Comparison of ENCODE assay signal across 8 cellular contexts in genomic region chr19:488505-489417, GRCh38. TPM values are rescaled to one million over a fixed set of nuclear protein-coding genes. Genes with fewer than 3 reads are reported as not detected.
A peak's percentile ranks its signal among the peaks of the same experiment; 100 is the strongest.
DNase-seq lines count a peak whose midpoint lies in the region; ATAC-seq and TF ChIP-seq lines count a peak whose summit lies in the region.

No MANE protein-coding gene starts in this region.

- intact Hi-C loops in CD8-positive, alpha-beta T cell (cut with DNase I, micrococcal nuclease): loop anchor here (1.0 to 10.0 kb wide), 5 partner anchors 19 to 309 kb away; partner anchors contain the start of genes TPGS1 (in 2 of the 2), BSG (in 1 of the 2), CDC34 (in 1 of the 2) and MIER2 (in 1 of the 2)

- H3K36me3 ChIP-seq in CD8-positive, alpha-beta T cell (ENCODE audit: insufficient read depth, low read length): no peaks in the 10 kb centered on the region
- no peaks in the 10 kb centered on the region for H3K36me3 ChIP-seq in HUES48 (ENCODE audit: control insufficient read depth, insufficient read depth, low read length)

- no peaks in the 10 kb centered on the region for H3K27me3 ChIP-seq in CD8-positive, alpha-beta T cell (ENCODE audit: insufficient read depth, low read length)
- no peaks in the 10 kb centered on the region; the same call in 1 of the 2 replicates for H3K27me3 ChIP-seq in HUES48 (ENCODE audit: control insufficient read depth, insufficient read depth, low read length)

- H3K4me1 Mint-ChIP-seq in CD8-positive, alpha-beta T cell (ENCODE audit: low read depth): peaks cover 11% of the 10 kb centered on the region
- peaks cover 2% of the 10 kb centered on the region for H3K4me1 Mint-ChIP-seq in endothelial cell (ENCODE audit: unreplicated experiment)

- peaks cover 6% of the 10 kb centered on the region for H3K4me1 ChIP-seq in CD8-positive, alpha-beta T cell (ENCODE audit: insufficient read depth, low read length)
- peaks cover 9% of the 10 kb centered on the region; the same call in 1 of the 2 replicates for H3K4me1 ChIP-seq in HUES48 (ENCODE audit: control insufficient read depth, insufficient read depth, low read length)

- H3K27me3 Mint-ChIP-seq in CD8-positive, alpha-beta T cell (ENCODE audit: low read depth): peaks cover 8% of the 10 kb centered on the region
- peaks cover 10% of the 10 kb centered on the region for H3K27me3 Mint-ChIP-seq in endothelial cell (ENCODE audit: unreplicated experiment)

- no peak for TF ChIP-seq CTCF in CD8-positive, alpha-beta T cell (IDR thresholded peaks at IDR 0.05)
- peak; percentile 23 for TF ChIP-seq CTCF in endothelial cell (IDR thresholded peaks at IDR 0.05; ENCODE audit: unreplicated experiment)

- CTCF ChIA-PET in CD8-positive, alpha-beta T cell (lab: Charles Lee): interaction anchor here (0.7 to 3.6 kb wide), 2 partner anchors 16 to 18 kb away, joined by 4 to 20 read pairs; partner anchors contain the start of gene TPGS1

- peak; percentile 85 to 96 (median 93) for DNase-seq in CD8-positive, alpha-beta T cell
- DNase-seq in NOMO-1 treated with dmso at 0.1 percent for 144 hours (lab: John Stamatoyannopoulos, UW; ENCODE audit: unreplicated experiment) (peak; percentile 86), endothelial cell (ENCODE audit: low spot score) (peak; percentile 95), middle frontal gyrus (ENCODE audit: extremely low spot score, low spot score) (peak; percentile 90)
- peak; percentile 71 for DNase-seq in activated CD8-positive, alpha-beta memory T cell treated with anti-CD3 and anti-CD28 coated beads, Interleukin-2, amount 50 U/mL, for 24 hours (ENCODE audit: extremely low read depth)
- peak; percentile 91 to 92 for DNase-seq in stimulated activated CD8-positive, alpha-beta memory T cell treated with anti-CD3 and anti-CD28 coated beads, Interleukin-15, amount 100 ng/mL, for 48 hours (ENCODE audit: low read depth in 2 of 2)

- peak overlapping the region; percentile 80 for H3K27ac ChIP-seq in CD8-positive, alpha-beta T cell (ENCODE audit: low read depth, low read length)
- H3K27ac ChIP-seq in HUES48 (ENCODE audit: low read depth, low read length): peak overlapping the region; percentile 75

- peak overlapping the region; percentile 83 for H3K4me3 Mint-ChIP-seq in CD8-positive, alpha-beta T cell
- H3K4me3 Mint-ChIP-seq in endothelial cell (ENCODE audit: unreplicated experiment): peak overlapping the region; percentile 89

- H3K9me3 Mint-ChIP-seq in CD8-positive, alpha-beta T cell: no peaks in the 10 kb centered on the region
- H3K9me3 Mint-ChIP-seq in endothelial cell (ENCODE audit: unreplicated experiment): no peaks in the 10 kb centered on the region

- no peaks in the 10 kb centered on the region for H3K36me3 Mint-ChIP-seq in CD8-positive, alpha-beta T cell
- peaks cover 2% of the 10 kb centered on the region for H3K36me3 Mint-ChIP-seq in endothelial cell (ENCODE audit: low read depth, unreplicated experiment)

- peak overlapping the region; percentile 84 for H3K4me3 ChIP-seq in CD8-positive, alpha-beta T cell (ENCODE audit: low read depth, low read length)
- peak overlapping the region; percentile 88 for H3K4me3 ChIP-seq in HUES48 (ENCODE audit: low read depth, low read length)

- H3K27ac Mint-ChIP-seq in CD8-positive, alpha-beta T cell: peak overlapping the region; percentile 85
- H3K27ac Mint-ChIP-seq in endothelial cell (ENCODE audit: unreplicated experiment): no peak overlapping the region

- ATAC-seq in CD8-positive, alpha-beta T cell: peak; percentile 93
- ATAC-seq in GM21360 (IDR thresholded peaks at IDR 0.05; ENCODE audit: unreplicated experiment): peak; percentile 60

- peak overlapping the region; percentile 74 for H3K9ac ChIP-seq in HUES48 (ENCODE audit: low read depth, low read length)

- POLR2A ChIA-PET in CD8-positive, alpha-beta T cell (lab: Charles Lee): interaction anchor here (0.6 to 1.8 kb wide), 4 partner anchors 9 to 175 kb away, joined by 3 to 22 read pairs (median 7); partner anchors contain the start of genes RNF126 and TPGS1

- no peaks in the 10 kb centered on the region for H3K9me3 ChIP-seq in CD8-positive, alpha-beta T cell (ENCODE audit: low read length)
- H3K9me3 ChIP-seq in HUES48 (ENCODE audit: control insufficient read depth, insufficient read depth, low read length): no peaks in the 10 kb centered on the region

RNA-seq across cellular contexts. Expression of gene MADCAM1, which starts 7.5 kb away (rescaled TPM):
- total RNA-seq in CD8-positive, alpha-beta T cell: under 1 TPM in 1 of 2 experiments, not detected in 1; 0.19 TPM
- total RNA-seq in endothelial cell (ENCODE audit: unreplicated experiment): 6.5 TPM

RNA-seq across cellular contexts. Expression of gene TPGS1, which starts 18.5 kb away (rescaled TPM):
- total RNA-seq in CD8-positive, alpha-beta T cell: 10 to 100 TPM; 17.3 to 19.5 TPM
- 18.0 TPM for total RNA-seq in endothelial cell (ENCODE audit: unreplicated experiment)

RNA-seq across cellular contexts. Expression of gene SHC2, which starts 27.9 kb away (rescaled TPM):
- 1 to 10 TPM; 6.1 to 6.6 TPM for total RNA-seq in CD8-positive, alpha-beta T cell
- total RNA-seq in endothelial cell (ENCODE audit: unreplicated experiment): 46.9 TPM

RNA-seq across cellular contexts. Expression of gene CDC34, which starts 42.8 kb away (rescaled TPM):
- 10 to 100 TPM; 37.1 to 45.8 TPM for total RNA-seq in CD8-positive, alpha-beta T cell
- 126 TPM for total RNA-seq in endothelial cell (ENCODE audit: unreplicated experiment)

RNA-seq across cellular contexts. Expression of gene GZMM, which starts 55.1 kb away (rescaled TPM):
- total RNA-seq in CD8-positive, alpha-beta T cell: 100 to 1,000 TPM; 117 to 119 TPM
- total RNA-seq in endothelial cell (ENCODE audit: unreplicated experiment): not detected

Comparison
In these comparisons a context has a peak if more than half of its experiments do, and no peak if none do; other contexts are left out.
1. Peak in every context shown above with its lines: DNase-seq, ATAC-seq, H3K4me3 ChIP-seq and H3K27ac ChIP-seq.